Comparison of ENCODE assay signal across 1 cellular context in genomic region chr5:1020461-1020961, GRCh38.
TF ChIP-seq lines count a peak whose summit lies in the region.

No MANE protein-coding gene starts in this region.

TF ChIP-seq in HEK293, 187 proteins besides CTCF, POLR2A, EP300 and RAD21:
- TF ChIP-seq KLF7 (tag by site-specific recombination; IDR thresholded peaks at IDR 0.05; ENCODE audit: borderline replicate concordance) (no peak), ZNF571 (tag by site-specific recombination; IDR thresholded peaks at IDR 0.05) (no peak), EGR2 (tag by site-specific recombination; IDR thresholded peaks at IDR 0.05; ENCODE audit: low read depth) (peak; percentile 36; the same call in 1 of the 2 replicates), ZNF600 (tag by site-specific recombination; IDR thresholded peaks at IDR 0.05) (no peak), ZNF658 (tag by site-specific recombination; IDR thresholded peaks at IDR 0.05) (no peak), ZFHX2 (tag by site-specific recombination; conservative IDR thresholded peaks at IDR 0.05) (peak; percentile 79), SCRT2 (tag by site-specific recombination; IDR thresholded peaks at IDR 0.05) (peak; percentile 69), ZNF248 (tag by site-specific recombination; IDR thresholded peaks at IDR 0.05) (no peak)
TF ChIP-seq in HEK293: peak in this region for 3.
